ENCODE assay signal across 9 cellular contexts in genomic region chr16:72832640-72833039, GRCh38.
DNase-seq lines count a peak whose midpoint lies in the region; ATAC-seq, FAIRE-seq and TF ChIP-seq lines count a peak whose summit lies in the region.
"Had no signal": no experiment of that assay in that cellular context is flagged by ENCODE, and none has a peak within 500 bp of the region (broad histone marks: within the 10 kb centered on the region; RNA-seq: fewer than 3 reads in every experiment).

No MANE protein-coding gene starts in this region.

- FAIRE-seq in small intestine (lab: Jason Lieb, UNC), result no peak

- ATAC-seq in GM19452 (IDR thresholded peaks at IDR 0.05; ENCODE audit: unreplicated experiment) (peak; percentile 75), T-cell (replicated peaks in 1 of 4) (peak; percentile 51 to 73 (median 60))

- H3K4me1 ChIP-seq in Caco-2 (peaks cover 17% of the 10 kb centered on the region), small intestine (ENCODE audit: control insufficient read depth in 2 of 2, insufficient read depth in 1 of 2, low read depth in 1 of 2, low read length in 1 of 2) (no peaks in the 10 kb centered on the region)

- DNase-seq in Caco-2 (peak; percentile 84 to 93), Kasumi-1 (lab: John Stamatoyannopoulos, UW) (peak; percentile 40 to 56), T-cell (peak in 32 of 34 experiments; percentile 7 to 61 (median 38)), anterior cingulate cortex (lab: John Stamatoyannopoulos, UW) (peak in 54 of 58 donors; percentile 15 to 88 (median 54)), hepatic stellate cell (ENCODE audit: low spot score) (peak; percentile 74), small intestine (peak; percentile 65), DMS79 (lab: John Stamatoyannopoulos, UW) (no peak)

- no peaks in the 10 kb centered on the region for H3K4me1 Mint-ChIP-seq in Caco-2 (ENCODE audit: low read depth, unreplicated experiment)
- H3K4me1 Mint-ChIP-seq in T-cell, result no peaks in the 10 kb centered on the region

- no peak overlapping the region for H3K27ac Mint-ChIP-seq in Caco-2 (ENCODE audit: unreplicated experiment)
- no peak overlapping the region for H3K27ac Mint-ChIP-seq in T-cell
- H3K27ac Mint-ChIP-seq: dendritic cell treated with granulocyte-macrophage colony-stimulating factor and Interleukin-4, amounts not matched to agents 40 ng/mL and 50 ng/mL, for 4 days had no signal

- H3K36me3 ChIP-seq in Caco-2 (ENCODE audit: control insufficient read depth, insufficient read depth, low read length) (no peaks in the 10 kb centered on the region), small intestine (ENCODE audit: control insufficient read depth in 2 of 2, insufficient read depth in 2 of 2, low read length in 2 of 2) (no peaks in the 10 kb centered on the region)

- no peaks in the 10 kb centered on the region for H3K27me3 Mint-ChIP-seq in Caco-2 (ENCODE audit: insufficient read depth, unreplicated experiment)
- H3K27me3 Mint-ChIP-seq in T-cell, result peaks cover 0 to 4% of the 10 kb centered on the region in 2 donors
- H3K27me3 Mint-ChIP-seq: dendritic cell treated with granulocyte-macrophage colony-stimulating factor and Interleukin-4, amounts not matched to agents 40 ng/mL and 50 ng/mL, for 4 days had no signal

- H3K27me3 ChIP-seq in Caco-2 (replicated peaks; ENCODE audit: control insufficient read depth, insufficient read depth, low read length) (no peaks in the 10 kb centered on the region), small intestine (ENCODE audit: control insufficient read depth in 2 of 2, insufficient read depth in 2 of 2, low read length in 2 of 2) (no peaks in the 10 kb centered on the region)

- peak; percentile 97 to 99 for TF ChIP-seq CTCF in Caco-2 (IDR thresholded peaks at IDR 0.05; ENCODE audit: insufficient read depth in 1 of 2, low read depth in 1 of 2, low read length in 1 of 2, severe bottlenecking in 1 of 2, unreplicated experiment in 1 of 2)

- no peak overlapping the region for H3K4me3 Mint-ChIP-seq in Caco-2 (ENCODE audit: unreplicated experiment)
- no peak overlapping the region for H3K4me3 Mint-ChIP-seq in T-cell
- H3K4me3 Mint-ChIP-seq: dendritic cell treated with granulocyte-macrophage colony-stimulating factor and Interleukin-4, amounts not matched to agents 40 ng/mL and 50 ng/mL, for 4 days had no signal

- 20 to 21% (median 21%) methylated on average over 6 of the region's 6 CpGs for WGBS in small intestine, 3 donors

- no peak overlapping the region for H3K27ac ChIP-seq in small intestine (ENCODE audit: low read depth in 1 of 2, low read length in 1 of 2)

- CTCF ChIA-PET in Caco-2 (lab: Charles Lee), result interaction anchor here (0.6 to 1.9 kb wide), 53 partner anchors 9 to 1046 kb away, joined by 3 to 13 read pairs (median 4); no protein-coding TSS in a partner anchor
- CTCF ChIA-PET in T-cell (lab: Charles Lee), result interaction anchor here (0.5 to 1.3 kb wide), 17 partner anchors 8 to 652 kb away, joined by 3 to 14 read pairs (median 3); no protein-coding TSS in a partner anchor

- H3K4me3 ChIP-seq in Caco-2 (ENCODE audit: low read depth, low read length) (no peak overlapping the region), small intestine (ENCODE audit: low read depth in 1 of 2, low read length in 2 of 2) (no peak overlapping the region)

- no TSS peak for BruUV-seq in Caco-2 (replicated peaks; lab: Mats Ljungman, UMichigan)

- no peaks in the 10 kb centered on the region for H3K9me3 Mint-ChIP-seq in Caco-2 (ENCODE audit: unreplicated experiment)
- H3K9me3 Mint-ChIP-seq in T-cell, result no peaks in the 10 kb centered on the region
- H3K9me3 Mint-ChIP-seq: dendritic cell treated with granulocyte-macrophage colony-stimulating factor and Interleukin-4, amounts not matched to agents 40 ng/mL and 50 ng/mL, for 4 days had no signal

- intact Hi-C loops in Caco-2 (cut with micrococcal nuclease; ENCODE audit: unreplicated experiment), result loop anchor here (1.0 to 10.0 kb wide), 7 partner anchors 44 to 588 kb away; partner anchors contain the start of gene ZFHX3

- H3K36me3 Mint-ChIP-seq in Caco-2 (ENCODE audit: insufficient read depth, unreplicated experiment), result peaks cover 36% of the 10 kb centered on the region
- no peaks in the 10 kb centered on the region for H3K36me3 Mint-ChIP-seq in T-cell

- no peaks in the 10 kb centered on the region for H3K9me3 ChIP-seq in Caco-2
- no peaks in the 10 kb centered on the region for H3K9me3 ChIP-seq in small intestine (ENCODE audit: control insufficient read depth, low read depth)

- POLR2A ChIA-PET in Caco-2 (lab: Charles Lee), result interaction anchor here (0.8 kb wide), 1 partner anchor 26 kb away, joined by 3 read pairs; no protein-coding TSS in a partner anchor
- POLR2A ChIA-PET in T-cell (lab: Charles Lee), result no interaction called here
